ENCODE assay signal across 8 cellular contexts in the genomic region with DNA sequence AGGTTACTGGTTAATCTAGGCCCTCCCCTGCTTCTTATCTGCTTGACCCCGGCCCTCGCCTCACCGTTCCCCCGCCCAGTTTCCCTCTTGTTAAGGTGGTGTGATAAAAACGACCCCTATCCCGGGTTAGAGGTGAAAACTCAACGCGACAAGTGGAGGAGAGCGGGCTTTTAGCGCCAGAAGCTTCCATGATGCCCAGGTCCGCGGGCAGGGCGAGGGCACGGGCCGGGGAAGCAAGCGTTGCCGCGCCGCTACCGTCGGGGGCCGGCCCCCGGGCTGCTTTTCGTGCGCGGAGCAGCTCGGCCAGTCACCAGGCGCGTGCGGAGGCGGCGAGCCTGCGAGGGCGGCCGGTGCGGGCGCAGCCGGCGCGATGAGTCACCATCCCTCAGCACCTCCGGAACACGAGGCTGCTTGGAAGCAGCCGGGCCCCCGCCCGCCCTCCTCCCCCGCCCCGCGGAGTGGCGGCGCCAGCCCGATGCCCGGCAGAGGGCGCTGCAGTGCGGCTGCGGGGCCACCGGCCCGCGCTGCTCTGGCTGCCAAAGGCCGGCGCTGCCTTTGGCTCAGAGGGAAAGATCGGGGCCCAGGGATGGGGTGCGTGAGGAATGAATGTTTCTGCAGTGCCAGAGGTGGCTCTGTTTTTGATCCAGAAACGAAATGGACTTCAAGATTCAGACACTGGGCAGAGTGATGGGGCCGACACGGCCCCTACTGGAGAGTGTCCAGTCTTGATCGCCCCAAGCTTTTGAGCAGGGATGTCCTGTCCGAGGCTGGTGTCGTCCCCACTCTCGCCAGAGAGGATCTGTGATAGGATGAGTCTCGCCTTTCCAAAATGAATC.
DNase-seq lines count a peak whose midpoint lies in the region; ATAC-seq and TF ChIP-seq lines count a peak whose summit lies in the region.

No MANE protein-coding gene starts in this region.

- H3K4me1 ChIP-seq in neuronal stem cell (ENCODE audit: control insufficient read depth in 2 of 2, insufficient read depth in 1 of 2, low read depth in 1 of 2, low read length in 2 of 2) = peaks cover 0 to 4% of the 10 kb centered on the region in 2 donors
- peaks cover 0 to 37% (median 16%) of the 10 kb centered on the region in 4 donors for H3K4me1 ChIP-seq in stomach

- TF ChIP-seq CTCF in stomach (IDR thresholded peaks at IDR 0.05) = peak in 5 of 7 experiments; percentile 11 to 89 (median 72)

- H3K27ac ChIP-seq in neuronal stem cell (replicated peaks; ENCODE audit: low read length) (no peak overlapping the region), stomach (peak overlapping the region in 4 of 5 donors; percentile 41 to 82 (median 66))

- no CpG with 5 or more reads among the region's 70 CpGs for WGBS in neuronal stem cell (ENCODE audit: extremely low coverage in 2 of 2, insufficient read length in 2 of 2, insufficient replicate concordance in 1 of 2), 2 donors
- 8 to 49% (median 21%) methylated on average over 18 to 70 of the region's 70 CpGs for WGBS in stomach, 5 donors

- no peak overlapping the region for H2BK12ac ChIP-seq in neuronal stem cell (ENCODE audit: low read length)

- H2AK5ac ChIP-seq in neuronal stem cell (ENCODE audit: low read depth, low read length) = no peak overlapping the region

- no peak for TF ChIP-seq EP300 in stomach (IDR thresholded peaks at IDR 0.05)

- no peak overlapping the region for H2BK120ac ChIP-seq in neuronal stem cell (ENCODE audit: low read depth, low read length)

- H3K27me3 ChIP-seq in neuronal stem cell (ENCODE audit: control insufficient read depth in 3 of 3, insufficient read depth in 3 of 3, low read depth in 1 of 3, low read length in 3 of 3) (no peaks in the 10 kb centered on the region), stomach (peaks cover 0 to 18% (median 0%) of the 10 kb centered on the region in 3 donors)

- H3K4me2 ChIP-seq in neuronal stem cell (ENCODE audit: insufficient read depth, low read length, poor library complexity, severe bottlenecking) = peak overlapping the region; percentile 43

- no peak overlapping the region for H4K8ac ChIP-seq in neuronal stem cell (ENCODE audit: low read depth, low read length)

- H4K91ac ChIP-seq in neuronal stem cell (ENCODE audit: low read depth, low read length, poor library complexity) = no peak overlapping the region

- H2BK15ac ChIP-seq in neuronal stem cell (ENCODE audit: low read length) = no peak overlapping the region

- H3K18ac ChIP-seq in neuronal stem cell (ENCODE audit: low read length) = peak overlapping the region; percentile 71

- no peak overlapping the region for H3K23ac ChIP-seq in neuronal stem cell (ENCODE audit: low read depth, low read length, poor library complexity)

- no peaks in the 10 kb centered on the region for H3K79me1 ChIP-seq in neuronal stem cell (ENCODE audit: low read depth, low read length)

- H2BK5ac ChIP-seq in neuronal stem cell (ENCODE audit: low read length) = no peak overlapping the region

- peak; percentile 66 for ATAC-seq in GM19372 (IDR thresholded peaks at IDR 0.05; ENCODE audit: low read depth, unreplicated experiment)

- DNase-seq in C1 segment of cervical spinal cord (lab: John Stamatoyannopoulos, UW) (peak in 12 of 14 donors; percentile 26 to 83 (median 48)), HT-29 (ENCODE audit: low spot score) (peak; percentile 77), RPMI8226 (peak; percentile 76), fibroblast of the conjunctiva (ENCODE audit: low read depth) (peak; percentile 78), neuronal stem cell (ENCODE audit: low spot score) (peak; percentile 64), stomach (peak; percentile 85)
- peak; percentile 78 for DNase-seq in activated effector memory CD4-positive, alpha-beta T cell treated with Interleukin-2 at 50 U/mL for 16 hours

- H3K14ac ChIP-seq in neuronal stem cell (ENCODE audit: low read length) = no peak overlapping the region

- peak overlapping the region; percentile 49 for H2AFZ ChIP-seq in neuronal stem cell (ENCODE audit: low read length)

- H3K4ac ChIP-seq in neuronal stem cell (ENCODE audit: low read length) = no peak overlapping the region

- no peaks in the 10 kb centered on the region for H3K9me3 ChIP-seq in neuronal stem cell (replicated peaks in 1 of 2; ENCODE audit: control insufficient read depth in 2 of 2, insufficient read depth in 1 of 2, low read depth in 1 of 2, low read length in 2 of 2)
- H3K9me3 ChIP-seq in stomach = no peaks in the 10 kb centered on the region

- no peak overlapping the region for H3K4me3 ChIP-seq in neuronal stem cell (ENCODE audit: low read length in 2 of 2)
- peak overlapping the region in 3 of 4 donors; percentile 6 to 25 (median 25) for H3K4me3 ChIP-seq in stomach

- peak overlapping the region; percentile 44 for H3K9ac ChIP-seq in neuronal stem cell (ENCODE audit: low read depth, low read length, poor library complexity)

- TF ChIP-seq POLR2A in stomach (IDR thresholded peaks at IDR 0.05) = no peak

- intact Hi-C loops in stomach (cut with DNase I; ENCODE audit: low total_unique reads) = no loop called here

- peaks cover 2 to 38% of the 10 kb centered on the region in 2 donors for H3K36me3 ChIP-seq in neuronal stem cell (replicated peaks in 1 of 2; ENCODE audit: control insufficient read depth in 2 of 2, insufficient read depth in 2 of 2, low read length in 2 of 2)
- H3K36me3 ChIP-seq in stomach = no peaks in the 10 kb centered on the region

Comparison
In these comparisons a context has a peak if more than half of its experiments do, and no peak if none do; other contexts are left out.
1. H3K4me3 ChIP-seq: peak in stomach (3 of 4); none in neuronal stem cell (0 of 2).
2. Peak in every context shown above with its lines, with median percentiles within 50 percentile points of each other: DNase-seq.